ENCODE assay signal across 17 cellular contexts in the genomic region with DNA sequence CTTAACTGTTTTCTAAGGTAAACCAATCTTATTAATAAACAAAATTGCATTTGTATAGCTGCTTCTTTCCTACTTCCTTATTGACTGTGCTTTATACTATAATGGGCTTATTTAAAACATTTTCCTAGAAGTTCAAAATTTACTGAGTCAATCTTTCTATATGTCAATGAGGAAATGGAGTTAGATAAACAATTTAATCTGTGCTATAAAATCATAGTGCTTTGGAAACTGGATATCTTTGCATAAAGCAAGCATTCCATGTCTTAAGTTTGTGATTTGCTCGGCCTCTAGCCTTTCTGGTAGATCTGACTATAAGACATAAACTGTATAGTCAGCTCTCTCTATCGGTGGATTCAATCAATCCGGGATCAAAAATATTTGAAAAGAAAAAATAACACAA.
A peak's percentile ranks its signal among the peaks of the same experiment; 100 is the strongest.
DNase-seq lines count a peak whose midpoint lies in the region; ATAC-seq and TF ChIP-seq lines count a peak whose summit lies in the region.
"Had no signal": no experiment of that assay in that cellular context is flagged by ENCODE, and none has a peak within 500 bp of the region (broad histone marks: within the 10 kb centered on the region; RNA-seq: fewer than 3 reads in every experiment).

No MANE protein-coding gene starts in this region.

- H3K27me3 ChIP-seq in ACC112 (ENCODE audit: insufficient read depth, low read length) (no peaks in the 10 kb centered on the region), MG63 (no peaks in the 10 kb centered on the region), gastrocnemius medialis (no peaks in the 10 kb centered on the region)

- TF ChIP-seq POLR2A in gastrocnemius medialis (IDR thresholded peaks at IDR 0.05): no peak

- peaks cover 36% of the 10 kb centered on the region for H3K4me1 ChIP-seq in ACC112 (ENCODE audit: control insufficient read depth, insufficient read depth, low read length, unreplicated experiment)
- peaks cover 35 to 42% of the 10 kb centered on the region in 2 donors for H3K4me1 ChIP-seq in gastrocnemius medialis

- no peak for TF ChIP-seq CTCF in gastrocnemius medialis (IDR thresholded peaks at IDR 0.05 in 4 of 5, conservative IDR thresholded peaks at IDR 0.05 in 1 of 5)

- peaks cover 44% of the 10 kb centered on the region for H3K79me2 ChIP-seq in ACC112 (ENCODE audit: control insufficient read depth, insufficient read depth, low read length, unreplicated experiment)

- H3K4me3 ChIP-seq in ACC112 (ENCODE audit: low read depth, low read length): peak overlapping the region; percentile 70; the same call in 1 of the 2 replicates
- peak overlapping the region; percentile 29 for H3K4me3 ChIP-seq in MG63
- H3K4me3 ChIP-seq in gastrocnemius medialis: peak overlapping the region; percentile 36 to 46 (median 42)
- H3K4me3 ChIP-seq: HAP-1 had no signal

- H3K36me3 ChIP-seq in ACC112 (ENCODE audit: insufficient read depth, low read length): peaks cover 13% of the 10 kb centered on the region
- no peaks in the 10 kb centered on the region; the same call in 1 of the 2 replicates for H3K36me3 ChIP-seq in MG63
- no peaks in the 10 kb centered on the region for H3K36me3 ChIP-seq in gastrocnemius medialis
- H3K36me3 ChIP-seq: HAP-1 had no signal

- no peak for DNase-seq in MG63
- DNase-seq in left colon: no peak
- no peak for DNase-seq in gastrocnemius medialis
- DNase-seq in central memory CD4-positive, alpha-beta T cell: no peak
- no peak for DNase-seq in NCI-H345 (lab: John Stamatoyannopoulos, UW)
- DNase-seq: Calu3; CD4-positive, CD25-positive, alpha-beta regulatory T cell; DMS53; KBM-7; NCI-H1048; NCI-H1436 treated with DMSO at 0.1 percent for 48 hours; NCI-H2081; NCI-H510A treated with DMSO at 0.1 percent for 48 hours; SHP77 had no signal

- ATAC-seq in left colon (peak; percentile 86), gastrocnemius medialis (no peak), HG03439 (IDR thresholded peaks at IDR 0.05; ENCODE audit: unreplicated experiment) (no peak)

- H3K27ac ChIP-seq in ACC112 (ENCODE audit: low read depth, low read length) (0 out of 2 replicates have a peak overlapping the region, but pooled peaks have one; percentile 27), gastrocnemius medialis (peak overlapping the region; percentile 86 to 97 (median 90))

- intact Hi-C loops in left colon (cut with DNase I, micrococcal nuclease) (no loop called here), gastrocnemius medialis (cut with DNase I; ENCODE audit: low total_unique reads) (no loop called here)

- no peak overlapping the region for H2AFZ ChIP-seq in ACC112 (ENCODE audit: low read length, unreplicated experiment)

- in situ Hi-C loops in gastrocnemius medialis (cut with MboI; ENCODE audit: low sequenced_read_pairs in 4 of 4): no loop called here

- H3K9me3 ChIP-seq in MG63 (peaks cover 6% of the 10 kb centered on the region; the same call in 1 of the 2 replicates), gastrocnemius medialis (no peaks in the 10 kb centered on the region)
